In genomic region chr3:190811775-190812480, GRCh38 we compare ENCODE assay signal across 9 cellular contexts. TPM values are rescaled to one million over a fixed set of nuclear protein-coding genes. Genes with fewer than 3 reads are reported as not detected.
DNase-seq lines count a peak whose midpoint lies in the region; ATAC-seq and TF ChIP-seq lines count a peak whose summit lies in the region.
"Had no signal": no experiment of that assay in that cellular context is flagged by ENCODE, and none has a peak within 500 bp of the region (broad histone marks: within the 10 kb centered on the region; RNA-seq: fewer than 3 reads in every experiment).

No MANE protein-coding gene starts in this region.

- H3K36me3 Mint-ChIP-seq in chondrocyte (ENCODE audit: low read depth) = no peaks in the 10 kb centered on the region

- H3K9me3 Mint-ChIP-seq in chondrocyte (ENCODE audit: low read depth) = peaks cover 2% of the 10 kb centered on the region

- H3K14ac ChIP-seq in mesenchymal stem cell (ENCODE audit: low read length in 2 of 2) = no peak overlapping the region

- peak; percentile 81 for ATAC-seq in GM18909 (IDR thresholded peaks at IDR 0.05; ENCODE audit: poor library complexity, unreplicated experiment)
- ATAC-seq in HG03442 (IDR thresholded peaks at IDR 0.05; ENCODE audit: unreplicated experiment) = peak; percentile 84

- DNase-seq in CMK (ENCODE audit: low read depth) = peak; percentile 11
- DNase-seq in NCI-H82 treated with DMSO at 0.1 percent for 48 hours (lab: John Stamatoyannopoulos, UW; ENCODE audit: unreplicated experiment) = peak; percentile 71
- DNase-seq in chondrocyte (ENCODE audit: low spot score) = no peak
- peak; percentile 66 for DNase-seq in mesenchymal stem cell
- DNase-seq in GDM1 (lab: John Stamatoyannopoulos, UW) = no peak
- no peak for DNase-seq in activated CD4-positive, alpha-beta T cell treated with anti-CD3 and anti-CD28 coated beads, Interleukin-2, amount 50 U/mL, for 4 hours

- H2BK12ac ChIP-seq in mesenchymal stem cell (ENCODE audit: low read length in 2 of 2) = no peak overlapping the region

- H2AK5ac ChIP-seq in mesenchymal stem cell (ENCODE audit: low read length, severe bottlenecking) = no peak overlapping the region

- H3K27me3 ChIP-seq in mesenchymal stem cell (ENCODE audit: control insufficient read depth in 1 of 2, insufficient read depth in 1 of 2, low read length in 2 of 2) = no peaks in the 10 kb centered on the region

- H3K27ac Mint-ChIP-seq in chondrocyte (ENCODE audit: unreplicated experiment) = no peak overlapping the region

- no peak overlapping the region for H3K23ac ChIP-seq in mesenchymal stem cell (ENCODE audit: low read length in 2 of 2)

- H3K4ac ChIP-seq in mesenchymal stem cell (ENCODE audit: low read depth in 1 of 2, low read length in 2 of 2) = no peak overlapping the region

- H4K8ac ChIP-seq in mesenchymal stem cell (ENCODE audit: low read length) = no peak overlapping the region

- H3K4me3 ChIP-seq in mesenchymal stem cell (ENCODE audit: insufficient read depth in 1 of 2, low read depth in 1 of 2, low read length in 2 of 2) = peak overlapping the region in 1 of 2 experiments; percentile 53

- H4K91ac ChIP-seq in mesenchymal stem cell (ENCODE audit: low read length) = no peak overlapping the region

- TF ChIP-seq CTCF in chondrocyte (IDR thresholded peaks at IDR 0.05) = peak; percentile 79

- H3K4me3 Mint-ChIP-seq in chondrocyte (ENCODE audit: unreplicated experiment) = no peak overlapping the region

- H2AFZ ChIP-seq in mesenchymal stem cell (ENCODE audit: low read depth, low read length) = no peak overlapping the region

- H3K79me1 ChIP-seq in mesenchymal stem cell (replicated peaks; ENCODE audit: low read length, poor library complexity, severe bottlenecking) = no peaks in the 10 kb centered on the region

- peak overlapping the region; percentile 76 for H3K9ac ChIP-seq in mesenchymal stem cell (ENCODE audit: low read length)

- H2BK5ac ChIP-seq in mesenchymal stem cell (ENCODE audit: low read depth, low read length, poor library complexity, severe bottlenecking) = no peak overlapping the region

- H3K4me2 ChIP-seq in mesenchymal stem cell (ENCODE audit: low read length, poor library complexity, severe bottlenecking) = no peak overlapping the region

- no peak overlapping the region for H2BK15ac ChIP-seq in mesenchymal stem cell (ENCODE audit: low read depth, poor library complexity, severe bottlenecking)

- H3K4me1 ChIP-seq in mesenchymal stem cell (ENCODE audit: control insufficient read depth, insufficient read depth, low read depth, low read length) = no peaks in the 10 kb centered on the region

- H3K27me3 Mint-ChIP-seq in chondrocyte (ENCODE audit: low read depth) = peaks cover 29% of the 10 kb centered on the region

- H3K9me3 ChIP-seq in mesenchymal stem cell (ENCODE audit: control insufficient read depth, low read length) = peaks cover 3% of the 10 kb centered on the region

- no peaks in the 10 kb centered on the region for H3K36me3 ChIP-seq in mesenchymal stem cell (ENCODE audit: control insufficient read depth in 1 of 2, insufficient read depth in 2 of 2, low read depth in 1 of 2, low read length in 2 of 2)

- no peak overlapping the region for H3K18ac ChIP-seq in mesenchymal stem cell (ENCODE audit: low read depth in 1 of 2, low read length in 2 of 2)

- no peak overlapping the region for H2BK120ac ChIP-seq in mesenchymal stem cell (ENCODE audit: low read depth, low read length)

- H3K27ac ChIP-seq in mesenchymal stem cell (ENCODE audit: low read length, poor library complexity, severe bottlenecking) = no peak overlapping the region

- H3K4me1 Mint-ChIP-seq in chondrocyte (ENCODE audit: low read depth) = no peaks in the 10 kb centered on the region

- WGBS in mesenchymal stem cell = 45% methylated on average over 13 of the region's 14 CpGs

RNA-seq across cellular contexts. Expression of gene GMNC, which starts 50.6 kb away (rescaled TPM):
- total RNA-seq in chondrocyte = 0.05 to 0.29 TPM in 2 of 3 replicates, not detected in the other
- 0.03 TPM for polyA plus RNA-seq in mesenchymal stem cell (2013, experiment 1 of 2)
- polyA plus RNA-seq in mesenchymal stem cell (2013, experiment 2 of 2) = 0.04 TPM
- total RNA-seq: T-helper 2 cell treated with Interferon-gamma antibody and Interleukin-4, amounts not matched to agents 100 ng/mL and 5 ng/mL, for 36 hours had no signal

Comparison
In these comparisons a context has a peak if more than half of its experiments do, and no peak if none do; other contexts are left out.
1. DNase-seq: peak in CMK (single experiment), NCI-H82 treated with DMSO at 0.1 percent for 48 hours (single experiment) and mesenchymal stem cell (single experiment); none in chondrocyte (single experiment), GDM1 (single experiment) and activated CD4-positive, alpha-beta T cell treated with anti-CD3 and anti-CD28 coated beads, Interleukin-2, amount 50 U/mL, for 4 hours (0 of 2).